Comparison of ENCODE assay signal across 17 cellular contexts in the genomic region with DNA sequence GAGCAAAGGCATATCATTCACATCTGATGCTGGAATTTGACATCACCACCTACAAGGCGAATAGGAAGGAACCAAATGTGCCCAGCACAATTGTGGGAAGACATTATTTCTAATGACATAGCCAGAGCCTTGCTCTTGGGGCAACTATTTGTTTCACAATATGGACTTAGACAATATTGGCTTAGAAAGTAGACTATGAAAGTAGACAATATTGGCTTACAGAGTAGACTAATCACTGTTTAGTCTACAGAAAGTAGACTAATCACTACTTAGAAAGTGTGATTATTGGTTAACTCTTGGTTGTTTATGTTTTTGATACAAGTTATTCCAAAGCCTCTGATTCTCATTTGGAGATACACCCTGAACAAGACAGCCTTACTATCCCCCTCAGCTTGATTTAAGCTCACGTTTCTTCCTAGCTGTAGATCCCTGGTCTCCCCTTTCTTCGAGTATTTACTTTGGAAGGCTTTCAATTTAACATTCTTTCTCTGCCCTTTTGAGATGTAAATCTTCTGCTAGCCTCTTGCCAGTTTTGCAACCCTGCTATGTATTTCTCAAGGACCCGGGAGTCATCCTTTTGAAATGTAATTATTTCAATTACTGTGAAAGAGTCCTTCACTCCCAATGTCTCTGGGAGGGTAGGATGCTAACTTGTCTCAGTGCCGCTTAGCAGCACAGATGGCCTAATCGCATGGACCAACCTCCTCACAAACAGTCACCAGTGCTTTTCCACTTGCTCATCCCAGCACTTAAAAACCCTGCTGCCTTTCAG.
DNase-seq lines count a peak whose midpoint lies in the region; ATAC-seq and TF ChIP-seq lines count a peak whose summit lies in the region.
"Had no signal": no experiment of that assay in that cellular context is flagged by ENCODE, and none has a peak within 500 bp of the region (broad histone marks: within the 10 kb centered on the region; RNA-seq: fewer than 3 reads in every experiment).

No MANE protein-coding gene starts in this region.

- no peak overlapping the region for H2AK5ac ChIP-seq in mesendoderm (ENCODE audit: low read length)

- peaks cover 39% of the 10 kb centered on the region for H3K27me3 Mint-ChIP-seq in endodermal cell (ENCODE audit: insufficient read depth)
- H3K27me3 Mint-ChIP-seq: activated CD4-positive, alpha-beta memory T cell treated with anti-CD3 and anti-CD28 coated beads, Interleukin-2, amount 10 ng/mL, durations not matched to agents 7 days and 5 days; CD4-positive, CD25-positive, alpha-beta regulatory T cell; stimulated activated naive CD8-positive, alpha-beta T cell treated with anti-CD3 and anti-CD28 coated beads, Interleukin-15, Interleukin-2, amounts not matched to agents 100 ng/mL and 50 ng/mL, for 24 hours had no signal

- H3K27ac ChIP-seq in endodermal cell (ENCODE audit: low read depth, low read length) = no peak overlapping the region
- H3K27ac ChIP-seq in mesendoderm (ENCODE audit: low read depth, low read length) = peak overlapping the region; percentile 91

- no peak for TF ChIP-seq POLR2A in erythroblast (IDR thresholded peaks at IDR 0.05; ENCODE audit: low read length)

- peak overlapping the region; percentile 53 for H3K56ac ChIP-seq in mesendoderm (ENCODE audit: low read length)

- H2BK120ac ChIP-seq in mesendoderm (ENCODE audit: low read depth, low read length) = no peak overlapping the region

- H3K27me3 ChIP-seq in endodermal cell (ENCODE audit: control insufficient read depth, insufficient read depth, low read length, poor library complexity, severe bottlenecking) (no peaks in the 10 kb centered on the region), mesendoderm (ENCODE audit: insufficient read depth, low read length, poor library complexity) (peaks cover 2% of the 10 kb centered on the region)

- no peaks in the 10 kb centered on the region for H3K36me3 Mint-ChIP-seq in endodermal cell (ENCODE audit: low read depth)
- H3K36me3 Mint-ChIP-seq: CD4-positive, CD25-positive, alpha-beta regulatory T cell had no signal

- H3K4me1 ChIP-seq in endodermal cell (ENCODE audit: control insufficient read depth, insufficient read depth, low read length) = peaks cover 7% of the 10 kb centered on the region
- peaks cover 5% of the 10 kb centered on the region for H3K4me1 ChIP-seq in mesendoderm (ENCODE audit: control insufficient read depth, low read depth, low read length)

- H3K23ac ChIP-seq in mesendoderm (ENCODE audit: low read length) = no peak overlapping the region

- H3K9me3 ChIP-seq in endodermal cell (ENCODE audit: control insufficient read depth, low read length) = no peaks in the 10 kb centered on the region

- no peak overlapping the region for H3K4me3 Mint-ChIP-seq in endodermal cell
- H3K4me3 Mint-ChIP-seq: activated CD4-positive, alpha-beta memory T cell treated with anti-CD3 and anti-CD28 coated beads, Interleukin-2, amount 10 ng/mL, durations not matched to agents 7 days and 5 days; CD4-positive, CD25-positive, alpha-beta regulatory T cell; immature natural killer cell; stimulated activated naive CD8-positive, alpha-beta T cell treated with anti-CD3 and anti-CD28 coated beads, Interleukin-15, Interleukin-2, amounts not matched to agents 100 ng/mL and 50 ng/mL, for 24 hours had no signal

- H3K27ac Mint-ChIP-seq in endodermal cell = no peak overlapping the region
- H3K27ac Mint-ChIP-seq: activated CD4-positive, alpha-beta memory T cell treated with anti-CD3 and anti-CD28 coated beads, Interleukin-2, amount 10 ng/mL, durations not matched to agents 7 days and 5 days; CD4-positive, CD25-positive, alpha-beta regulatory T cell; immature natural killer cell; stimulated activated naive CD8-positive, alpha-beta T cell treated with anti-CD3 and anti-CD28 coated beads, Interleukin-15, Interleukin-2, amounts not matched to agents 100 ng/mL and 50 ng/mL, for 24 hours had no signal

- no peak overlapping the region for H3K4ac ChIP-seq in mesendoderm (ENCODE audit: low read depth, low read length)

- H4K8ac ChIP-seq in mesendoderm (ENCODE audit: low read depth, low read length) = no peak overlapping the region

- no peak overlapping the region for H4K5ac ChIP-seq in mesendoderm (ENCODE audit: low read length)

- no peaks in the 10 kb centered on the region for H3K9me3 Mint-ChIP-seq in endodermal cell

- no peak overlapping the region for H3K4me2 ChIP-seq in mesendoderm (ENCODE audit: low read length)

- H3K79me2 ChIP-seq in mesendoderm (ENCODE audit: control insufficient read depth, insufficient read depth, low read length) = no peaks in the 10 kb centered on the region

- H3K4me1 Mint-ChIP-seq in endodermal cell = peaks cover 41% of the 10 kb centered on the region
- H3K4me1 Mint-ChIP-seq: activated CD4-positive, alpha-beta memory T cell treated with anti-CD3 and anti-CD28 coated beads, Interleukin-2, amount 10 ng/mL, durations not matched to agents 7 days and 5 days; CD4-positive, CD25-positive, alpha-beta regulatory T cell; immature natural killer cell had no signal

- TF ChIP-seq CTCF in endodermal cell (conservative IDR thresholded peaks at IDR 0.05) = no peak

- H3K36me3 ChIP-seq in endodermal cell (ENCODE audit: control insufficient read depth, insufficient read depth, low read length) (no peaks in the 10 kb centered on the region), mesendoderm (ENCODE audit: control insufficient read depth, insufficient read depth, low read length) (no peaks in the 10 kb centered on the region)

- WGBS in endodermal cell (ENCODE audit: insufficient coverage in 1 of 2, insufficient read length in 1 of 2), 2 experiments = 39 to 47% methylated on average over 5 to 6 of the region's 6 CpGs
- no CpG with 5 or more reads among the region's 6 CpGs for WGBS in mesendoderm (ENCODE audit: extremely low coverage, insufficient coverage, low lambda C conversion rate)

- peak overlapping the region; percentile 46 for H2BK15ac ChIP-seq in mesendoderm (replicated peaks; ENCODE audit: low read depth)

- no peak overlapping the region for H3K9ac ChIP-seq in endodermal cell (ENCODE audit: extremely low read depth, low read length, poor library complexity, severe bottlenecking)
- no peak overlapping the region for H3K9ac ChIP-seq in mesendoderm (ENCODE audit: low read length)

- H2BK5ac ChIP-seq in mesendoderm (ENCODE audit: low read length) = no peak overlapping the region

- H3K4me3 ChIP-seq in endodermal cell (ENCODE audit: low read length) (no peak overlapping the region), mesendoderm (ENCODE audit: low read length) (no peak overlapping the region)

- no peaks in the 10 kb centered on the region for H3K79me1 ChIP-seq in mesendoderm (ENCODE audit: low read length)

- DNase-seq in Daoy (ENCODE audit: low read depth) (peak; percentile 5), NCI-H1105 treated with DMSO at 0.1 percent for 48 hours (lab: John Stamatoyannopoulos, UW) (peak; percentile 74), endodermal cell (peak; percentile 81), mesendoderm (peak; percentile 91), cerebellar nuclear complex (lab: John Stamatoyannopoulos, UW) (no peak), erythroblast (lab: John Stamatoyannopoulos, UW) (no peak), T-helper 9 cell (no peak)
- DNase-seq: activated CD4-positive, alpha-beta memory T cell treated with anti-CD3 and anti-CD28 coated beads, Interleukin-2, amount 10 ng/mL, durations not matched to agents 7 days and 5 days; activated gamma-delta T cell; CD4-positive, CD25-positive, alpha-beta regulatory T cell; immature natural killer cell; NCI-H2171 treated with DMSO at 0.1 percent for 48 hours; retina; stimulated activated CD4-positive, alpha-beta T cell treated with anti-CD3 and anti-CD28 coated beads, Interleukin-4, amount 100 ng/mL, for 4 hours; T-helper 2 cell had no signal

- ATAC-seq in HG03025 (IDR thresholded peaks at IDR 0.05; ENCODE audit: low FRiP score, unreplicated experiment) = no peak

- no peak overlapping the region for H3K18ac ChIP-seq in mesendoderm (ENCODE audit: low read length)

Comparison
In these comparisons a context has a peak if more than half of its experiments do, and no peak if none do; other contexts are left out.
1. DNase-seq: peak in Daoy (single experiment), NCI-H1105 treated with DMSO at 0.1 percent for 48 hours (single experiment), endodermal cell (single experiment) and mesendoderm (single experiment); none in cerebellar nuclear complex (0 of 2), erythroblast (0 of 2) and T-helper 9 cell (single experiment).